ENCODE assay signal across 9 cellular contexts in the genomic region with DNA sequence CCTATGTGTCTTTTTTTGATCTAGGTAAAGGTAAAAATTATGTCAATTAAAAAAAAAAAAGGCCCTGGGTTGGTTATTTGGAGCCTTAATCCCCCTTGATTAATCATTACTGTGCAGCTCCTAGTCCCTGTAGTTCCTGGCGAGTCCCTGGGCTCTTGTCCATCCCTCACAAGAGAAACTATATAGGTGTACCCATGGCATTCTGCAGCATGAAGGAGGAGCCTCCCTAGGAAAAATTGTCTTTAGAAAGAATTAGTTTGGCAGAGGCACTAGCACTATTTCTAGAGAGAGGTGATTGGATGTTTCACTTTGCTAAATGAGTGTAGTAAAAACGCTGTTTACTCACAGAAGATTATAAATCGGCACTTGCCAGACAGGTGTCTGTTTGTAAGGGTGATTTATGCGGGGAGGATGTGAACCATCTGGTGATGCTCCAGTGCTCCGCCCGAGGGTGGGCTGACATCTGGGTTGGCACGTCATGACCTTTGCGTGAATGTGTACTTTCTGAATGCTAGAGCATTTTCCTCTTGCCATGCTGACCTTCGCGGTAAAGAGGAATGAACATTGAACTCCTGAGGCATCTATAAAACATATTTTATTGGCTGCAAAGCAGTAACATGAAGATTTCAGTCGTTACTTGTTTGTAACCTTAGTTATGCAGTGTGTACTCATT. TPM values are rescaled to one million over a fixed set of nuclear protein-coding genes. Genes with fewer than 3 reads are reported as not detected.
A peak's percentile ranks its signal among the peaks of the same experiment; 100 is the strongest.
DNase-seq lines count a peak whose midpoint lies in the region; ATAC-seq and TF ChIP-seq lines count a peak whose summit lies in the region.
"Had no signal": no experiment of that assay in that cellular context is flagged by ENCODE, and none has a peak within 500 bp of the region (broad histone marks: within the 10 kb centered on the region; RNA-seq: fewer than 3 reads in every experiment).

No MANE protein-coding gene starts in this region.

- H3K4me1 Mint-ChIP-seq in effector memory CD8-positive, alpha-beta T cell (ENCODE audit: low read depth in 2 of 2): peaks cover 72 to 87% of the 10 kb centered on the region in 2 donors
- H3K4me1 Mint-ChIP-seq in endodermal cell: peaks cover 21% of the 10 kb centered on the region

- ATAC-seq in activated CD4-positive, CD25-positive, alpha-beta regulatory T cell treated with anti-CD3 and anti-CD28 coated beads, Interleukin-2, amount 50 U/mL, for 24 hours: peak; percentile 75 to 80
- peak; percentile 66 for ATAC-seq in effector memory CD8-positive, alpha-beta T cell (replicated peaks)

- POLR2A ChIA-PET in HEK293 (lab: Yijun Ruan, JAX): interaction anchor here (0.8 kb wide), 1 partner anchor 11 kb away, joined by 4 read pairs; no protein-coding TSS in a partner anchor

- no peaks in the 10 kb centered on the region for H3K9me3 ChIP-seq in HEK293 (ENCODE audit: control insufficient read depth, insufficient read depth, low read depth, low read length)
- no peaks in the 10 kb centered on the region for H3K9me3 ChIP-seq in endodermal cell (ENCODE audit: control insufficient read depth, low read length)

- no peak overlapping the region for H3K9ac ChIP-seq in endodermal cell (ENCODE audit: extremely low read depth, low read length, poor library complexity, severe bottlenecking)

- H3K9me3 Mint-ChIP-seq in effector memory CD8-positive, alpha-beta T cell: no peaks in the 10 kb centered on the region
- no peaks in the 10 kb centered on the region for H3K9me3 Mint-ChIP-seq in endodermal cell

- peaks cover 24% of the 10 kb centered on the region for H3K4me1 ChIP-seq in HEK293 (ENCODE audit: control insufficient read depth, insufficient read depth, low read length)
- H3K4me1 ChIP-seq in endodermal cell (ENCODE audit: control insufficient read depth, insufficient read depth, low read length): no peaks in the 10 kb centered on the region

- H3K27ac Mint-ChIP-seq in effector memory CD8-positive, alpha-beta T cell: peak overlapping the region; percentile 86 to 87
- H3K27ac Mint-ChIP-seq in endodermal cell: no peak overlapping the region

- H3K27me3 Mint-ChIP-seq in effector memory CD8-positive, alpha-beta T cell: no peaks in the 10 kb centered on the region
- peaks cover 8% of the 10 kb centered on the region for H3K27me3 Mint-ChIP-seq in endodermal cell (ENCODE audit: insufficient read depth)

- H3K4me3 Mint-ChIP-seq in effector memory CD8-positive, alpha-beta T cell: peak overlapping the region; percentile 37 to 57
- no peak overlapping the region for H3K4me3 Mint-ChIP-seq in endodermal cell

- peaks cover 4% of the 10 kb centered on the region for H3K36me3 Mint-ChIP-seq in effector memory CD8-positive, alpha-beta T cell (ENCODE audit: insufficient read depth)
- no peaks in the 10 kb centered on the region for H3K36me3 Mint-ChIP-seq in endodermal cell (ENCODE audit: low read depth)

- CTCF ChIA-PET in HEK293 (lab: Yijun Ruan, JAX): interaction anchor here (0.8 to 1.0 kb wide), 3 partner anchors 13 to 578 kb away, joined by 4 to 5 read pairs (median 5); a partner anchor contains a TSS

- H3K27ac ChIP-seq in HEK293 (ENCODE audit: extremely low read depth, low read depth, low read length) (no peak overlapping the region; the same call in 1 of the 2 replicates), endodermal cell (ENCODE audit: low read depth, low read length) (no peak overlapping the region)
- H3K27ac ChIP-seq: C4-2B had no signal

- TF ChIP-seq CTCF in HEK293 (tag by site-specific recombination; IDR thresholded peaks at IDR 0.05) (no peak), endodermal cell (conservative IDR thresholded peaks at IDR 0.05) (no peak)

- H3K4me3 ChIP-seq in HEK293 (ENCODE audit: low read depth, low read length) (no peak overlapping the region), endodermal cell (ENCODE audit: low read length) (no peak overlapping the region)

- no peak for DNase-seq in activated CD4-positive, CD25-positive, alpha-beta regulatory T cell (lab: John Stamatoyannopoulos, UW)
- DNase-seq in NCI-H2029 treated with DMSO at 0.1 percent for 48 hours (lab: John Stamatoyannopoulos, UW) (peak; percentile 57), mucosa of gallbladder (ENCODE audit: low spot score) (no peak), OCI-M1 (lab: John Stamatoyannopoulos, UW) (no peak), endodermal cell (no peak)
- DNase-seq in effector memory CD8-positive, alpha-beta T cell: no peak

- no peaks in the 10 kb centered on the region for H3K36me3 ChIP-seq in HEK293 (ENCODE audit: control insufficient read depth in 2 of 2, insufficient read depth in 1 of 2, low read length in 2 of 2)
- no peaks in the 10 kb centered on the region for H3K36me3 ChIP-seq in endodermal cell (ENCODE audit: control insufficient read depth, insufficient read depth, low read length)

- H3K27me3 ChIP-seq in endodermal cell (ENCODE audit: control insufficient read depth, insufficient read depth, low read length, poor library complexity, severe bottlenecking): no peaks in the 10 kb centered on the region

- 94 to 99% methylated on average over 9 to 11 of the region's 11 CpGs for WGBS in endodermal cell (ENCODE audit: insufficient coverage in 1 of 2, insufficient read length in 1 of 2), 2 experiments

TF ChIP-seq in HEK293, 187 proteins besides CTCF, POLR2A, EP300 and RAD21 (continues in another document):
- TF ChIP-seq, protein P1, sequence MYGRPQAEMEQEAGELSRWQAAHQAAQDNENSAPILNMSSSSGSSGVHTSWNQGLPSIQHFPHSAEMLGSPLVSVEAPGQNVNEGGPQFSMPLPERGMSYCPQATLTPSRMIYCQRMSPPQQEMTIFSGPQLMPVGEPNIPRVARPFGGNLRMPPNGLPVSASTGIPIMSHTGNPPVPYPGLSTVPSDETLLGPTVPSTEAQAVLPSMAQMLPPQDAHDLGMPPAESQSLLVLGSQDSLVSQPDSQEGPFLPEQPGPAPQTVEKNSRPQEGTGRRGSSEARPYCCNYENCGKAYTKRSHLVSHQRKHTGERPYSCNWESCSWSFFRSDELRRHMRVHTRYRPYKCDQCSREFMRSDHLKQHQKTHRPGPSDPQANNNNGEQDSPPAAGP (tag by site-specific recombination; IDR thresholded peaks at IDR 0.05): 0 out of 2 replicates have a peak, but pooled peaks have one; percentile 46
- TF ChIP-seq HOXD13 (CRISPR knock-in tag; IDR thresholded peaks at IDR 0.05; ENCODE audit: borderline replicate concordance): peak; percentile 82
- 0 out of 2 replicates have a peak, but pooled peaks have one; percentile 40 for TF ChIP-seq MEIS1 (CRISPR knock-in tag; IDR thresholded peaks at IDR 0.05; ENCODE audit: borderline replicate concordance)
- TF ChIP-seq, protein P2, sequence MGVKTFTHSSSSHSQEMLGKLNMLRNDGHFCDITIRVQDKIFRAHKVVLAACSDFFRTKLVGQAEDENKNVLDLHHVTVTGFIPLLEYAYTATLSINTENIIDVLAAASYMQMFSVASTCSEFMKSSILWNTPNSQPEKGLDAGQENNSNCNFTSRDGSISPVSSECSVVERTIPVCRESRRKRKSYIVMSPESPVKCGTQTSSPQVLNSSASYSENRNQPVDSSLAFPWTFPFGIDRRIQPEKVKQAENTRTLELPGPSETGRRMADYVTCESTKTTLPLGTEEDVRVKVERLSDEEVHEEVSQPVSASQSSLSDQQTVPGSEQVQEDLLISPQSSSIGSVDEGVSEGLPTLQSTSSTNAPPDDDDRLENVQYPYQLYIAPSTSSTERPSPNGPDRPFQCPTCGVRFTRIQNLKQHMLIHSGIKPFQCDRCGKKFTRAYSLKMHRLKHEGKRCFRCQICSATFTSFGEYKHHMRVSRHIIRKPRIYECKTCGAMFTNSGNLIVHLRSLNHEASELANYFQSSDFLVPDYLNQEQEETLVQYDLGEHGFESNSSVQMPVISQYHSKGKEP (tag by site-specific recombination; IDR thresholded peaks at IDR 0.05): 0 out of 2 replicates have a peak, but pooled peaks have one; percentile 38
- 0 out of 2 replicates have a peak, but pooled peaks have one; percentile 33 for TF ChIP-seq ZNF391 (tag by site-specific recombination; IDR thresholded peaks at IDR 0.05; ENCODE audit: borderline replicate concordance, low read depth)
- peak; percentile 71 for TF ChIP-seq IKZF3 (tag by site-specific recombination; IDR thresholded peaks at IDR 0.05)
- TF ChIP-seq KLF1 (tag by site-specific recombination; IDR thresholded peaks at IDR 0.05): peak; percentile 53
- TF ChIP-seq, protein P3, sequence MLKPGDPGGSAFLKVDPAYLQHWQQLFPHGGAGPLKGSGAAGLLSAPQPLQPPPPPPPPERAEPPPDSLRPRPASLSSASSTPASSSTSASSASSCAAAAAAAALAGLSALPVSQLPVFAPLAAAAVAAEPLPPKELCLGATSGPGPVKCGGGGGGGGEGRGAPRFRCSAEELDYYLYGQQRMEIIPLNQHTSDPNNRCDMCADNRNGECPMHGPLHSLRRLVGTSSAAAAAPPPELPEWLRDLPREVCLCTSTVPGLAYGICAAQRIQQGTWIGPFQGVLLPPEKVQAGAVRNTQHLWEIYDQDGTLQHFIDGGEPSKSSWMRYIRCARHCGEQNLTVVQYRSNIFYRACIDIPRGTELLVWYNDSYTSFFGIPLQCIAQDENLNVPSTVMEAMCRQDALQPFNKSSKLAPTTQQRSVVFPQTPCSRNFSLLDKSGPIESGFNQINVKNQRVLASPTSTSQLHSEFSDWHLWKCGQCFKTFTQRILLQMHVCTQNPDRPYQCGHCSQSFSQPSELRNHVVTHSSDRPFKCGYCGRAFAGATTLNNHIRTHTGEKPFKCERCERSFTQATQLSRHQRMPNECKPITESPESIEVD (tag by site-specific recombination; IDR thresholded peaks at IDR 0.05): peak; percentile 87
- TF ChIP-seq, protein P4, sequence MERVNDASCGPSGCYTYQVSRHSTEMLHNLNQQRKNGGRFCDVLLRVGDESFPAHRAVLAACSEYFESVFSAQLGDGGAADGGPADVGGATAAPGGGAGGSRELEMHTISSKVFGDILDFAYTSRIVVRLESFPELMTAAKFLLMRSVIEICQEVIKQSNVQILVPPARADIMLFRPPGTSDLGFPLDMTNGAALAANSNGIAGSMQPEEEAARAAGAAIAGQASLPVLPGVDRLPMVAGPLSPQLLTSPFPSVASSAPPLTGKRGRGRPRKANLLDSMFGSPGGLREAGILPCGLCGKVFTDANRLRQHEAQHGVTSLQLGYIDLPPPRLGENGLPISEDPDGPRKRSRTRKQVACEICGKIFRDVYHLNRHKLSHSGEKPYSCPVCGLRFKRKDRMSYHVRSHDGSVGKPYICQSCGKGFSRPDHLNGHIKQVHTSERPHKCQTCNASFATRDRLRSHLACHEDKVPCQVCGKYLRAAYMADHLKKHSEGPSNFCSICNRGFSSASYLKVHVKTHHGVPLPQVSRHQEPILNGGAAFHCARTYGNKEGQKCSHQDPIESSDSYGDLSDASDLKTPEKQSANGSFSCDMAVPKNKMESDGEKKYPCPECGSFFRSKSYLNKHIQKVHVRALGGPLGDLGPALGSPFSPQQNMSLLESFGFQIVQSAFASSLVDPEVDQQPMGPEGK (tag by site-specific recombination; IDR thresholded peaks at IDR 0.05): no peak

RNA-seq across cellular contexts. Expression of a gene that starts 12.6 kb away (rescaled TPM):
- total RNA-seq in mucosa of gallbladder (26.1 TPM), endodermal cell (1 to 10 TPM; 4.2 to 6.9 TPM)
- 8.0 TPM for polyA plus RNA-seq in endodermal cell (2013, experiment 1 of 2)
- 6.3 TPM for polyA plus RNA-seq in endodermal cell (2013, experiment 2 of 2)
